In genomic region chr10:92239600-92240288, GRCh38 we compare ENCODE assay signal across 8 cellular contexts. TPM values are rescaled to one million over a fixed set of nuclear protein-coding genes. Genes with fewer than 3 reads are reported as not detected.
DNase-seq lines count a peak whose midpoint lies in the region; ATAC-seq, FAIRE-seq and TF ChIP-seq lines count a peak whose summit lies in the region.

No MANE protein-coding gene starts in this region.

- H3K27ac ChIP-seq in small intestine (ENCODE audit: low read depth in 1 of 2, low read length in 1 of 2): peak overlapping the region; percentile 83 to 95

- no peaks in the 10 kb centered on the region for H3K9me3 ChIP-seq in small intestine (ENCODE audit: control insufficient read depth, low read depth)

- H3K4me1 ChIP-seq in small intestine (ENCODE audit: control insufficient read depth in 2 of 2, insufficient read depth in 1 of 2, low read depth in 1 of 2, low read length in 1 of 2): peaks cover 3 to 11% of the 10 kb centered on the region in 2 donors

- TF ChIP-seq CTCF in bronchial epithelial cell (IDR thresholded peaks at IDR 0.05; ENCODE audit: insufficient read depth, low read length, severe bottlenecking): no peak

- peak; percentile 36 for ATAC-seq in GM18867 (IDR thresholded peaks at IDR 0.05; ENCODE audit: unreplicated experiment)
- ATAC-seq in HG03175 (IDR thresholded peaks at IDR 0.05; ENCODE audit: unreplicated experiment): peak; percentile 54

- FAIRE-seq in bronchial epithelial cell (lab: Jason Lieb, UNC) (no peak), small intestine (lab: Jason Lieb, UNC) (no peak)

- H3K4me3 ChIP-seq in bronchial epithelial cell (ENCODE audit: low read depth, low read length) (peak overlapping the region; percentile 81), small intestine (ENCODE audit: low read depth in 1 of 2, low read length in 2 of 2) (peak overlapping the region; percentile 48 to 80)

- DNase-seq in T1000 (lab: John Stamatoyannopoulos, UW) (peak; percentile 25), bronchial epithelial cell (ENCODE audit: low read depth) (no peak), islet precursor cell (peak; percentile 77), small intestine (peak; percentile 16), DMS153 (lab: John Stamatoyannopoulos, UW) (no peak), DMS79 (lab: John Stamatoyannopoulos, UW) (no peak)

- 1 to 3% (median 2%) methylated on average over 44 to 69 of the region's 69 CpGs for WGBS in small intestine, 3 donors

- no peaks in the 10 kb centered on the region for H3K36me3 ChIP-seq in bronchial epithelial cell (ENCODE audit: control insufficient read depth, insufficient read depth, low read length)
- no peaks in the 10 kb centered on the region for H3K36me3 ChIP-seq in small intestine (ENCODE audit: control insufficient read depth in 2 of 2, insufficient read depth in 2 of 2, low read length in 2 of 2)

- H3K27me3 ChIP-seq in bronchial epithelial cell (ENCODE audit: control insufficient read depth, insufficient read depth, low read length) (no peaks in the 10 kb centered on the region), small intestine (ENCODE audit: control insufficient read depth in 2 of 2, insufficient read depth in 2 of 2, low read length in 2 of 2) (no peaks in the 10 kb centered on the region)

RNA-seq across cellular contexts. Expression of gene CPEB3, which starts 51.1 kb away (rescaled TPM):
- 2.4 and 3.3 TPM in 2 replicates for total RNA-seq in bronchial epithelial cell
- polyA plus RNA-seq in small intestine: 1 to 10 TPM; 1.5 to 1.8 (median 1.6) TPM

RNA-seq across cellular contexts. Expression of gene MARCHF5, which starts 51.2 kb away (rescaled TPM):
- 23.2 and 26.8 TPM in 2 replicates for total RNA-seq in bronchial epithelial cell
- polyA plus RNA-seq in small intestine: 10 to 100 TPM; 15.0 to 18.6 (median 17.1) TPM

Comparison
In these comparisons a context has a peak if more than half of its experiments do, and no peak if none do; other contexts are left out.
1. DNase-seq: peak in T1000 (single experiment), islet precursor cell (single experiment) and small intestine (single experiment); none in bronchial epithelial cell (single experiment), DMS153 (single experiment) and DMS79 (single experiment).